Comparison of ENCODE assay signal across 20 cellular contexts in genomic region chr11:115845872-115846271, GRCh38.
"Had no signal": no experiment of that assay in that cellular context is flagged by ENCODE, and none has a peak within 500 bp of the region (broad histone marks: within the 10 kb centered on the region; RNA-seq: fewer than 3 reads in every experiment).

No MANE protein-coding gene starts in this region.

- H3K27me3 Mint-ChIP-seq: stimulated activated naive CD8-positive, alpha-beta T cell treated with anti-CD3 and anti-CD28 coated beads, Interleukin-15, Interleukin-2, amounts not matched to agents 100 ng/mL and 50 ng/mL, for 24 hours had no signal

- DNase-seq: effector CD4-positive, alpha-beta T cell; endodermal cell; erythroblast; immature natural killer cell; left lung; mesendoderm; naive thymus-derived CD8-positive, alpha-beta T cell; posterior cingulate gyrus; stimulated activated CD4-positive, alpha-beta T cell treated with anti-CD3 and anti-CD28 coated beads, Interleukin-2, amount 100 ng/mL, for 48 hours; stimulated activated CD8-positive, alpha-beta memory T cell treated with anti-CD3 and anti-CD28 coated beads, Interleukin-4, amount 100 ng/mL, for 48 hours; testis; upper lobe of right lung had no signal

- H3K27ac ChIP-seq: coronary artery, left lung, neutrophil, testis, tibial nerve, upper lobe of right lung, vagina had no signal

- H3K4me3 ChIP-seq: coronary artery, left lung, lung, smooth muscle cell, testis, tibial nerve, upper lobe of right lung, vagina had no signal

- H3K27ac Mint-ChIP-seq: endodermal cell; immature natural killer cell; naive thymus-derived CD8-positive, alpha-beta T cell; stimulated activated effector memory CD8-positive, alpha-beta T cell treated with anti-CD3 and anti-CD28 coated beads, Interleukin-12 subunit alpha, Interleukin-12 subunit beta, amount 100 ng/mL, for 72 hours; stimulated activated naive CD8-positive, alpha-beta T cell treated with anti-CD3 and anti-CD28 coated beads, Interleukin-15, Interleukin-2, amounts not matched to agents 100 ng/mL and 50 ng/mL, for 24 hours had no signal

- H3K4me1 Mint-ChIP-seq: immature natural killer cell; naive thymus-derived CD8-positive, alpha-beta T cell; stimulated activated effector memory CD8-positive, alpha-beta T cell treated with anti-CD3 and anti-CD28 coated beads, Interleukin-12 subunit alpha, Interleukin-12 subunit beta, amount 100 ng/mL, for 72 hours had no signal

- H3K27me3 ChIP-seq: left lung, neutrophil, testis, tibial nerve, vagina had no signal

- H3K36me3 Mint-ChIP-seq: immature natural killer cell; naive thymus-derived CD8-positive, alpha-beta T cell; stimulated activated effector memory CD8-positive, alpha-beta T cell treated with anti-CD3 and anti-CD28 coated beads, Interleukin-12 subunit alpha, Interleukin-12 subunit beta, amount 100 ng/mL, for 72 hours had no signal

- H3K4me2 ChIP-seq: smooth muscle cell had no signal

- H3K4me1 ChIP-seq: left lung, testis, upper lobe of right lung, vagina had no signal

- H3K36me3 ChIP-seq: left lung, neutrophil, tibial nerve, upper lobe of right lung, vagina had no signal

- H3K9me3 ChIP-seq: neutrophil, testis, upper lobe of right lung, vagina had no signal

- ATAC-seq: left lung; naive thymus-derived CD8-positive, alpha-beta T cell; stimulated activated effector memory CD8-positive, alpha-beta T cell treated with anti-CD3 and anti-CD28 coated beads, Interleukin-12 subunit alpha, Interleukin-12 subunit beta, amount 100 ng/mL, for 72 hours; upper lobe of right lung had no signal

- H3K4me3 Mint-ChIP-seq: endodermal cell; immature natural killer cell; naive thymus-derived CD8-positive, alpha-beta T cell; stimulated activated effector memory CD8-positive, alpha-beta T cell treated with anti-CD3 and anti-CD28 coated beads, Interleukin-12 subunit alpha, Interleukin-12 subunit beta, amount 100 ng/mL, for 72 hours; stimulated activated naive CD8-positive, alpha-beta T cell treated with anti-CD3 and anti-CD28 coated beads, Interleukin-15, Interleukin-2, amounts not matched to agents 100 ng/mL and 50 ng/mL, for 24 hours had no signal
